In the genomic region with DNA sequence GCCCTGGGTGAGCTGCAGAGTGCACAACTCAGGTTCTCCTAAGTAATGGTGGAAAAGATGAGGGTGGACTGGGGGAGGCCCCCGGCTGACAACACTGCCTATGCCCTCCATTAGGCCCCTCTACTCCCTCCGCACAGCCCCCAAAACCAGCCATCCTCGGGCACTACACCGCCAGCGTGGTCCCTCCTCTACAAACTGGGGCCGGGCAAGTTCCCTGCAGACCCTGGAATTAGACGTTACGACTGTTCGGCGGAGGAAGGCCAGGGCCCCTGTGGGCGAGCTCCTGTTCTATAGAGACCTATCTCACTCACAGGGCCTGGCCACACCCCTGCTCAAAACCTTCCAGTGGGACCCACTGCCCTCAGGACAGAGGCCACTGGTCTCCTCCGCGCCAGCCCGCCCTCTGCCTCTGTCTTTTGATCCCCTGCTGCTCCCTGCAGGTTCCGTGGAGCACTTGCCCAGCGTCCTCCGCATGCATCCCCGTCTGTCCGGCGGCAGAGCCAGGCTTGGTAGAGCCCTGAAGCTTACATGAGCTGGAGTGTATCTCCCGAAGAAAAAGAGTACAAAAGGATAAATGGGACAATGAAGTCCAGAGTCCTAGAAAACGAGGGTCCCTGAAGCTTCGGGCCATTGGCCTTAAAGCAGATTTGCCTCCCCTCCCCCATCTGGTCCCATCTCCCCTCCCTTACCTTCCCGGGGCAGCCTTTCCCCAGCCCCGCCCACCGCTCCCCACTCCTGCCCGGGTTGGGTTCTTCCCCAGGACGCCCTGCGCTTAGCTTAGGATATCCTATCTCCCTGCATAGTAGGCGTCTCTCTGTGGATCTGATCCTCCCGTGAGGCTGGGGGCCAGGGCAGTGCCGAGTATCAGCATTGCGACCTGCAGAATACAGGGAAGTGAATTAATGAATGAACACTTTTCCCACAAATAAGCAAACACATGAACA, we compare ENCODE assay signal across 1 cellular context.
TF ChIP-seq lines count a peak whose summit lies in the region.

No MANE protein-coding gene starts in this region.

TF ChIP-seq in SK-N-SH treated with all-trans-retinoic acid at 6 μM for 48 hours, 23 proteins besides CTCF, POLR2A, EP300 and RAD21 (continued from another document):
- TF ChIP-seq CREB5 (CRISPR knock-in tag; IDR thresholded peaks at IDR 0.05; ENCODE audit: low read depth), result no peak
